24 cellular contexts compared by ENCODE assay signal in genomic region chr2:236555486-236555885, GRCh38. TPM values are rescaled to one million over a fixed set of nuclear protein-coding genes. Genes with fewer than 3 reads are reported as not detected.
DNase-seq lines count a peak whose midpoint lies in the region; ATAC-seq and TF ChIP-seq lines count a peak whose summit lies in the region.
"Had no signal": no experiment of that assay in that cellular context is flagged by ENCODE, and none has a peak within 500 bp of the region (broad histone marks: within the 10 kb centered on the region; RNA-seq: fewer than 3 reads in every experiment).

No MANE protein-coding gene starts in this region.

- no peak overlapping the region for H3K18ac ChIP-seq in trophoblast cell (ENCODE audit: low read length)

- no peak overlapping the region for H2AK5ac ChIP-seq in trophoblast cell (ENCODE audit: low read length)

- H3K9me3 ChIP-seq in adipocyte (ENCODE audit: control insufficient read depth, low read length) (peaks cover 12% of the 10 kb centered on the region), trophoblast cell (ENCODE audit: insufficient read depth, low read depth, low read length) (peaks cover 1% of the 10 kb centered on the region), heart right ventricle (peaks cover 0 to 11% (median 0%) of the 10 kb centered on the region in 11 donors)
- H3K9me3 ChIP-seq: neutrophil, psoas muscle had no signal

- H3K4me1 ChIP-seq in adipocyte (ENCODE audit: control insufficient read depth, insufficient read depth, low read length) (no peaks in the 10 kb centered on the region), trophoblast cell (ENCODE audit: control insufficient read depth in 1 of 2, insufficient read depth in 2 of 2, low read length in 2 of 2) (peaks cover 0 to 4% of the 10 kb centered on the region in 2 experiments), heart right ventricle (peaks cover 0 to 21% (median 0%) of the 10 kb centered on the region in 9 donors)
- H3K4me1 ChIP-seq: psoas muscle, SJSA1 had no signal

- H3K9me3 Mint-ChIP-seq in activated T-cell treated with anti-CD3 and anti-CD28 coated beads, Interleukin-2, amount 50 U/mL, for 72 hours: peaks cover 7% of the 10 kb centered on the region in 2 donors
- H3K9me3 Mint-ChIP-seq in Calu3 (ENCODE audit: low read depth, unreplicated experiment): no peaks in the 10 kb centered on the region

- H3K4me3 ChIP-seq in adipocyte (ENCODE audit: low read length) (no peak overlapping the region), trophoblast cell (ENCODE audit: low read depth, low read length) (no peak overlapping the region), heart right ventricle (no peak overlapping the region)
- H3K4me3 ChIP-seq: cardiac muscle cell, psoas muscle, SJSA1 had no signal

- no peak for ATAC-seq in activated T-cell treated with anti-CD3 and anti-CD28 coated beads, Interleukin-2, amount 50 U/mL, for 72 hours (replicated peaks in 1 of 2)
- no peak for ATAC-seq in heart right ventricle
- no peak for ATAC-seq in HG02970 (IDR thresholded peaks at IDR 0.05; ENCODE audit: low FRiP score, unreplicated experiment)
- ATAC-seq: HepG2, left cardiac atrium, psoas muscle had no signal

- no peak overlapping the region for H3K4me2 ChIP-seq in trophoblast cell (ENCODE audit: low read length)

- H3K4ac ChIP-seq in trophoblast cell (ENCODE audit: low read depth, low read length): no peak overlapping the region

- H3K27ac ChIP-seq in trophoblast cell (ENCODE audit: low read depth, low read length): no peak overlapping the region
- no peak overlapping the region for H3K27ac ChIP-seq in heart right ventricle
- H3K27ac ChIP-seq: cardiac muscle cell, neutrophil, psoas muscle, SJSA1 had no signal

- intact Hi-C loops in Calu3 (cut with micrococcal nuclease; ENCODE audit: unreplicated experiment) (no loop called here), heart right ventricle (cut with DNase I) (no loop called here)

- peak overlapping the region; percentile 8 for H3K27ac Mint-ChIP-seq in activated T-cell treated with anti-CD3 and anti-CD28 coated beads, Interleukin-2, amount 50 U/mL, for 72 hours
- H3K27ac Mint-ChIP-seq in Calu3 (ENCODE audit: unreplicated experiment): peak overlapping the region; percentile 42
- H3K27ac Mint-ChIP-seq: activated CD8-positive, alpha-beta memory T cell treated with anti-CD3 and anti-CD28 coated beads, Interleukin-2, amount 10 ng/mL, durations not matched to agents 7 days and 5 days had no signal

- no peak overlapping the region for H2BK120ac ChIP-seq in trophoblast cell (ENCODE audit: insufficient read depth, low read length, poor library complexity)

- peaks cover 13 to 20% of the 10 kb centered on the region in 2 donors for H3K36me3 Mint-ChIP-seq in activated T-cell treated with anti-CD3 and anti-CD28 coated beads, Interleukin-2, amount 50 U/mL, for 72 hours (ENCODE audit: insufficient read depth in 2 of 2)
- peaks cover 17% of the 10 kb centered on the region for H3K36me3 Mint-ChIP-seq in Calu3 (ENCODE audit: insufficient read depth, unreplicated experiment)

- no peak overlapping the region for H4K12ac ChIP-seq in trophoblast cell (ENCODE audit: low read depth, low read length)

- no peak overlapping the region for H3K23ac ChIP-seq in trophoblast cell (ENCODE audit: low read length)

- H4K91ac ChIP-seq in trophoblast cell (ENCODE audit: low read depth, low read length): no peak overlapping the region

- H3K36me3 ChIP-seq in adipocyte (ENCODE audit: control insufficient read depth, insufficient read depth, low read length, severe bottlenecking): no peaks in the 10 kb centered on the region
- no peaks in the 10 kb centered on the region for H3K36me3 ChIP-seq in trophoblast cell (ENCODE audit: control insufficient read depth in 1 of 2, insufficient read depth in 2 of 2, low read length in 2 of 2)
- no peaks in the 10 kb centered on the region for H3K36me3 ChIP-seq in heart right ventricle
- H3K36me3 ChIP-seq: cardiac muscle cell, neutrophil, SJSA1 had no signal

- no peaks in the 10 kb centered on the region for H3K79me1 ChIP-seq in trophoblast cell (ENCODE audit: low read length)

- H2BK12ac ChIP-seq in trophoblast cell (ENCODE audit: low read length): no peak overlapping the region

- peaks cover 85% of the 10 kb centered on the region for H3K4me1 Mint-ChIP-seq in activated T-cell treated with anti-CD3 and anti-CD28 coated beads, Interleukin-2, amount 50 U/mL, for 72 hours (ENCODE audit: low read depth)
- peaks cover 37% of the 10 kb centered on the region for H3K4me1 Mint-ChIP-seq in Calu3 (ENCODE audit: low read depth, unreplicated experiment)

- no peak overlapping the region for H3K14ac ChIP-seq in trophoblast cell (ENCODE audit: low read length)

- no CpG with 5 or more reads among the region's 1 CpG for WGBS in trophoblast cell (ENCODE audit: extremely low coverage, insufficient coverage, insufficient read length)
- 89 to 93% methylated on average over 1 of the region's 1 CpG for WGBS in heart right ventricle, 2 donors

- H3K27me3 ChIP-seq in adipocyte (replicated peaks; ENCODE audit: control insufficient read depth, insufficient read depth, low read length): peaks cover 25% of the 10 kb centered on the region
- no peaks in the 10 kb centered on the region for H3K27me3 ChIP-seq in trophoblast cell (ENCODE audit: insufficient read depth, low read length)
- no peaks in the 10 kb centered on the region for H3K27me3 ChIP-seq in heart right ventricle
- H3K27me3 ChIP-seq: cardiac muscle cell, neutrophil, SJSA1 had no signal

- H3K27me3 Mint-ChIP-seq in activated T-cell treated with anti-CD3 and anti-CD28 coated beads, Interleukin-2, amount 50 U/mL, for 72 hours (ENCODE audit: low read depth): peaks cover 6% of the 10 kb centered on the region
- no peaks in the 10 kb centered on the region for H3K27me3 Mint-ChIP-seq in Calu3 (ENCODE audit: unreplicated experiment)
- H3K27me3 Mint-ChIP-seq: activated CD8-positive, alpha-beta memory T cell treated with anti-CD3 and anti-CD28 coated beads, Interleukin-2, amount 10 ng/mL, durations not matched to agents 7 days and 5 days had no signal

- H3K9ac ChIP-seq in adipocyte (ENCODE audit: low read length) (no peak overlapping the region), trophoblast cell (ENCODE audit: low read length) (no peak overlapping the region)

- CTCF ChIA-PET in Calu3 (lab: Charles Lee): no interaction called here

- no peak for DNase-seq in activated T-cell treated with anti-CD3 and anti-CD28 coated beads, Interleukin-2, amount 50 U/mL, for 72 hours
- DNase-seq in activated T-cell treated with anti-CD3 and anti-CD28 coated beads for 4 hours: no peak
- no peak for DNase-seq in Calu3
- DNase-seq in adipocyte (ENCODE audit: low read depth): peak; percentile 23
- DNase-seq in trophoblast cell: peak; percentile 30 to 69
- no peak for DNase-seq in SIG-M5 (lab: John Stamatoyannopoulos, UW)
- no peak for DNase-seq in heart right ventricle
- DNase-seq: activated CD8-positive, alpha-beta memory T cell treated with anti-CD3 and anti-CD28 coated beads, Interleukin-2, amount 10 ng/mL, durations not matched to agents 7 days and 5 days; anterior cingulate cortex; head of caudate nucleus; left cardiac atrium; mammary epithelial cell; NCI-H1092; NCI-H1930; NCI-H2227 treated with DMSO at 0.1 percent for 48 hours; NCI-H69; psoas muscle; stimulated activated CD8-positive, alpha-beta memory T cell treated with anti-CD3 and anti-CD28 coated beads, Interleukin-4, amount 100 ng/mL, for 48 hours had no signal

- no TSS peak for BruUV-seq in Calu3 (replicated peaks; lab: Mats Ljungman, UMichigan)

- H2AFZ ChIP-seq in trophoblast cell (ENCODE audit: insufficient read depth, low read length, poor library complexity): no peak overlapping the region

- no peak for TF ChIP-seq CTCF in Calu3 (IDR thresholded peaks at IDR 0.05; ENCODE audit: unreplicated experiment)
- no peak for TF ChIP-seq CTCF in heart right ventricle (IDR thresholded peaks at IDR 0.05)

- H2BK5ac ChIP-seq in trophoblast cell (ENCODE audit: low read depth, low read length, poor library complexity): no peak overlapping the region

- H3K79me2 ChIP-seq in trophoblast cell (ENCODE audit: control insufficient read depth, insufficient read depth, low read length, poor library complexity): no peaks in the 10 kb centered on the region

- H4K8ac ChIP-seq in trophoblast cell (ENCODE audit: low read depth, low read length): no peak overlapping the region

- H3K4me3 Mint-ChIP-seq in activated T-cell treated with anti-CD3 and anti-CD28 coated beads, Interleukin-2, amount 50 U/mL, for 72 hours: no peak overlapping the region
- no peak overlapping the region for H3K4me3 Mint-ChIP-seq in Calu3 (ENCODE audit: low read depth, unreplicated experiment)
- H3K4me3 Mint-ChIP-seq: activated CD8-positive, alpha-beta memory T cell treated with anti-CD3 and anti-CD28 coated beads, Interleukin-2, amount 10 ng/mL, durations not matched to agents 7 days and 5 days had no signal

RNA-seq across cellular contexts. Expression of gene ACKR3, which starts 14.1 kb away (rescaled TPM):
- total RNA-seq in activated T-cell treated with anti-CD3 and anti-CD28 coated beads, Interleukin-2, amount 50 U/mL, for 72 hours: 1 to 10 TPM in 1 of 2 donors, under 1 TPM in 1; 0.83 to 1.0 TPM
- total RNA-seq in Calu3 (2022): 8.8 and 9.5 TPM in 2 replicates
- polyA plus RNA-seq in trophoblast cell (2013): 301 and 313 TPM in 2 replicates
- 100 to 1,000 TPM in 1 of 10 donors, 10 to 100 TPM in 9; 17.7 to 102 (median 49.3) TPM for total RNA-seq in heart right ventricle
- 10 to 100 TPM; 18.5 to 23.2 TPM for polyA plus RNA-seq in heart right ventricle
- total RNA-seq: HepG2, LHCN-M2 had no signal
- polyA plus RNA-seq: HepG2 had no signal

Comparison
In these comparisons a context has a peak if more than half of its experiments do, and no peak if none do; other contexts are left out.
1. DNase-seq: peak in adipocyte (single experiment) and trophoblast cell (2 of 2); none in activated T-cell treated with anti-CD3 and anti-CD28 coated beads, Interleukin-2, amount 50 U/mL, for 72 hours (0 of 2), activated T-cell treated with anti-CD3 and anti-CD28 coated beads for 4 hours (single experiment), Calu3 (single experiment), SIG-M5 (single experiment) and heart right ventricle (0 of 2).